In genomic region chr6:145350928-145351327, GRCh38 we compare ENCODE assay signal across 15 cellular contexts.
A peak's percentile ranks its signal among the peaks of the same experiment; 100 is the strongest.
DNase-seq lines count a peak whose midpoint lies in the region; ATAC-seq and TF ChIP-seq lines count a peak whose summit lies in the region.
"Had no signal": no experiment of that assay in that cellular context is flagged by ENCODE, and none has a peak within 500 bp of the region (broad histone marks: within the 10 kb centered on the region; RNA-seq: fewer than 3 reads in every experiment).

No MANE protein-coding gene starts in this region.

- TF ChIP-seq CTCF in GM12865 (IDR thresholded peaks at IDR 0.05; ENCODE audit: insufficient read depth, low read depth, low read length, missing control alignments) (no peak), glutamatergic neuron (IDR thresholded peaks at IDR 0.05; ENCODE audit: partially characterized antibody, unreplicated experiment) (no peak), MM.1S (IDR thresholded peaks at IDR 0.05; ENCODE audit: low read length) (no peak)

- H4K20me1 ChIP-seq in BLaER1 (no peaks in the 10 kb centered on the region), Karpas-422 (ENCODE audit: insufficient read depth, low read depth, low read length) (peaks cover 25% of the 10 kb centered on the region; the same call in 1 of the 2 replicates), MM.1S (ENCODE audit: insufficient read depth, low read length) (no peaks in the 10 kb centered on the region)

- peaks cover 2% of the 10 kb centered on the region for H3K27me3 Mint-ChIP-seq in glutamatergic neuron (ENCODE audit: unreplicated experiment)

- H3K4me3 Mint-ChIP-seq in glutamatergic neuron (ENCODE audit: unreplicated experiment): no peak overlapping the region
- H3K4me3 Mint-ChIP-seq: CD8-positive, alpha-beta memory T cell had no signal

- H3K9me3 Mint-ChIP-seq in glutamatergic neuron (ENCODE audit: unreplicated experiment): peaks cover 2% of the 10 kb centered on the region

- H3K4me1 ChIP-seq in BLaER1 (peaks cover 23% of the 10 kb centered on the region), Karpas-422 (ENCODE audit: low read length) (peaks cover 31% of the 10 kb centered on the region), MM.1S (ENCODE audit: low read length) (no peaks in the 10 kb centered on the region)

- peaks cover 20% of the 10 kb centered on the region for H3K4me1 Mint-ChIP-seq in glutamatergic neuron (ENCODE audit: low read depth, unreplicated experiment)
- H3K4me1 Mint-ChIP-seq: CD8-positive, alpha-beta memory T cell had no signal

- no peaks in the 10 kb centered on the region for H3K9me3 ChIP-seq in BLaER1
- no peaks in the 10 kb centered on the region for H3K9me3 ChIP-seq in Karpas-422 (ENCODE audit: low read length)
- no peaks in the 10 kb centered on the region for H3K9me3 ChIP-seq in MM.1S (replicated peaks; ENCODE audit: insufficient read depth, low read length)
- H3K9me3 ChIP-seq: BE2C had no signal

- DNase-seq in GM12865 (ENCODE audit: low read depth) (peak; percentile 51), Karpas-422 (peak; percentile 51), glutamatergic neuron (no peak), caudate nucleus (lab: John Stamatoyannopoulos, UW) (no peak), COLO668 (lab: John Stamatoyannopoulos, UW; ENCODE audit: unreplicated experiment) (no peak), MM.1S (no peak)
- DNase-seq: ACHN; CD8-positive, alpha-beta memory T cell; DMS53; HCEC 1CT had no signal

- H3K9me2 ChIP-seq in Karpas-422 (replicated peaks; ENCODE audit: insufficient read depth, low read length) (no peaks in the 10 kb centered on the region), MM.1S (replicated peaks; ENCODE audit: insufficient read depth, low read length) (no peaks in the 10 kb centered on the region)

- H3K36me3 Mint-ChIP-seq in glutamatergic neuron (ENCODE audit: unreplicated experiment): no peaks in the 10 kb centered on the region
- H3K36me3 Mint-ChIP-seq: CD8-positive, alpha-beta memory T cell had no signal

- no peaks in the 10 kb centered on the region for H3K36me3 ChIP-seq in BLaER1
- H3K36me3 ChIP-seq in Karpas-422 (ENCODE audit: insufficient read depth, low read length): no peaks in the 10 kb centered on the region
- H3K36me3 ChIP-seq in MM.1S (replicated peaks; ENCODE audit: insufficient read depth, low read length): no peaks in the 10 kb centered on the region
- H3K36me3 ChIP-seq: BE2C had no signal

- H3K79me2 ChIP-seq in Karpas-422 (ENCODE audit: low read length) (no peaks in the 10 kb centered on the region), MM.1S (ENCODE audit: low read length) (no peaks in the 10 kb centered on the region)

- H3K27me3 ChIP-seq in BLaER1 (no peaks in the 10 kb centered on the region), Karpas-422 (ENCODE audit: low read length) (no peaks in the 10 kb centered on the region; the same call in 1 of the 2 replicates), MM.1S (replicated peaks; ENCODE audit: insufficient read depth, low read length) (no peaks in the 10 kb centered on the region)
- H3K27me3 ChIP-seq: BE2C had no signal

- H2AFZ ChIP-seq in Karpas-422 (ENCODE audit: low read length) (no peak overlapping the region), MM.1S (ENCODE audit: low read length) (no peak overlapping the region)

- H3K4me3 ChIP-seq in BLaER1 (no peak overlapping the region), GM12865 (ENCODE audit: low read depth, low read length) (peak overlapping the region; percentile 58), Karpas-422 (ENCODE audit: low read length) (peak overlapping the region; percentile 41; the same call in 1 of the 2 replicates), MM.1S (ENCODE audit: low read length) (no peak overlapping the region)

- H3K4me2 ChIP-seq in BLaER1 (peak overlapping the region; percentile 77), Karpas-422 (ENCODE audit: low read depth, low read length, poor library complexity, severe bottlenecking) (peak overlapping the region; percentile 73), MM.1S (ENCODE audit: low read depth, low read length) (no peak overlapping the region)
- H3K4me2 ChIP-seq: KMS-11 had no signal

- ATAC-seq in HG02973 (IDR thresholded peaks at IDR 0.05; ENCODE audit: unreplicated experiment): no peak
- ATAC-seq: HepG2 had no signal

- H3K27ac Mint-ChIP-seq in glutamatergic neuron (ENCODE audit: unreplicated experiment): peak overlapping the region; percentile 50
- H3K27ac Mint-ChIP-seq: CD8-positive, alpha-beta memory T cell had no signal

- H3F3A ChIP-seq in MM.1S (ENCODE audit: insufficient read depth, low read length): no peaks in the 10 kb centered on the region

- H3K9ac ChIP-seq in BLaER1: no peak overlapping the region
- H3K9ac ChIP-seq in Karpas-422 (ENCODE audit: low read length): no peak overlapping the region
- H3K9ac ChIP-seq in MM.1S (ENCODE audit: low read length): no peak overlapping the region
- H3K9ac ChIP-seq: KMS-11 had no signal

- no peak overlapping the region for H3K27ac ChIP-seq in BLaER1
- H3K27ac ChIP-seq in Karpas-422 (ENCODE audit: low read length): no peak overlapping the region
- H3K27ac ChIP-seq in caudate nucleus (ENCODE audit: low read depth, low read length): no peak overlapping the region
- no peak overlapping the region for H3K27ac ChIP-seq in MM.1S (ENCODE audit: low read length)
- H3K27ac ChIP-seq: KMS-11 had no signal

Comparison
In these comparisons a context has a peak if more than half of its experiments do, and no peak if none do; other contexts are left out.
1. H3K4me3 ChIP-seq: peak in GM12865 (single experiment) and Karpas-422 (single experiment); none in BLaER1 (single experiment) and MM.1S (single experiment).
2. DNase-seq: peak in GM12865 (single experiment) and Karpas-422 (single experiment); none in glutamatergic neuron (single experiment), caudate nucleus (0 of 61), COLO668 (single experiment) and MM.1S (single experiment).